Comparison of ENCODE assay signal across 27 cellular contexts in the genomic region with DNA sequence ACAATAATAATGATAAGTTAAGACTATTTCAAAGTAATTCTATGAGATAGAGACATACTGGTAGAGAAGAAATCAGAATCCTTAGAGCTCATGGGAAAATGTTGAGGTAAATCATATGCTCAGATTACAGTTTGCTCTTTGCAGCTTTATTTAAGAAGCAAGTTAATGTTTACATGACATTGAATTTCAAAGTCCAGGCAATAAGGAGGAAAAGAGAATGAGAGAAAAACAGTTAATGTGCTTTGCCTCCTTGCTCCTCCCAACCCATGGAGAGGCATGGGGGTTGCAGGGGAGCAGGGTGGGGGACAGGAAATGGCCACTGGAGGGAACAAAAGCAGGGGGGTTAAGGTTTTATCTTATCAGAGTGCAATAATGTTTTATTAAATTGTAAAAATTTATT. TPM values are rescaled to one million over a fixed set of nuclear protein-coding genes. Genes with fewer than 3 reads are reported as not detected.
DNase-seq lines count a peak whose midpoint lies in the region; ATAC-seq and TF ChIP-seq lines count a peak whose summit lies in the region.
"Had no signal": no experiment of that assay in that cellular context is flagged by ENCODE, and none has a peak within 500 bp of the region (broad histone marks: within the 10 kb centered on the region; RNA-seq: fewer than 3 reads in every experiment).

No MANE protein-coding gene starts in this region.

- TF ChIP-seq CTCF in Loucy (conservative IDR thresholded peaks at IDR 0.05; ENCODE audit: low read length) (no peak), liver (IDR thresholded peaks at IDR 0.05; ENCODE audit: low read depth, low read length, missing input control) (no peak), type B pancreatic cell (conservative IDR thresholded peaks at IDR 0.05) (no peak)

- H3K27me3 Mint-ChIP-seq in type B pancreatic cell: no peaks in the 10 kb centered on the region
- H3K27me3 Mint-ChIP-seq: activated CD4-positive, alpha-beta T cell treated with anti-CD3 and anti-CD28 coated beads, Interleukin-2, amount 10 ng/mL, durations not matched to agents 7 days and 5 days; activated naive CD8-positive, alpha-beta T cell treated with anti-CD3 and anti-CD28 coated beads for 36 hours had no signal

- peak overlapping the region; percentile 21 for H3K4me2 ChIP-seq in Loucy (ENCODE audit: low read depth, low read length, poor library complexity, severe bottlenecking)
- H3K4me2 ChIP-seq: neural progenitor cell had no signal

- H4K20me1 ChIP-seq in Loucy (ENCODE audit: insufficient read depth, low read length, poor library complexity, severe bottlenecking): no peaks in the 10 kb centered on the region

- no peaks in the 10 kb centered on the region for H3K9me2 ChIP-seq in Loucy (replicated peaks; ENCODE audit: low read depth, low read length)

- H3K9me3 ChIP-seq in Loucy (ENCODE audit: insufficient read depth, low read depth, low read length): no peaks in the 10 kb centered on the region
- H3K9me3 ChIP-seq in duodenal mucosa (ENCODE audit: control insufficient read depth in 1 of 2, low read length in 2 of 2): no peaks in the 10 kb centered on the region
- H3K9me3 ChIP-seq in liver (ENCODE audit: control insufficient read depth in 4 of 4, low read length in 3 of 4): no peaks in the 10 kb centered on the region
- H3K9me3 ChIP-seq: esophagus squamous epithelium, psoas muscle, testis had no signal

- H3K27ac Mint-ChIP-seq in type B pancreatic cell: peak overlapping the region; percentile 65
- H3K27ac Mint-ChIP-seq: activated CD4-positive, alpha-beta T cell treated with anti-CD3 and anti-CD28 coated beads, Interleukin-2, amount 10 ng/mL, durations not matched to agents 7 days and 5 days; activated naive CD8-positive, alpha-beta T cell treated with anti-CD3 and anti-CD28 coated beads for 36 hours; activated T-helper 2 cell treated with anti-CD3 and anti-CD28 coated beads, Interferon-gamma antibody, Interleukin-2, Interleukin-4, amounts not matched to agents 10 μg/mL and 5 μg/mL and 100 μg/mL, durations not matched to agents 14 hours and 24 hours and 36 hours; neural progenitor cell; stimulated activated naive B cell treated with anti-CD40 and anti-IgM and Interleukin-4, amounts not matched to agents 10 μg/mL and 1 μg/mL and 100 μg/mL, for 72 hours had no signal

- H3F3A ChIP-seq in Loucy (ENCODE audit: low read depth): no peaks in the 10 kb centered on the region

- no peaks in the 10 kb centered on the region for H3K36me3 Mint-ChIP-seq in type B pancreatic cell
- H3K36me3 Mint-ChIP-seq: activated naive CD8-positive, alpha-beta T cell treated with anti-CD3 and anti-CD28 coated beads for 36 hours; neural progenitor cell had no signal

- H3K9me3 Mint-ChIP-seq in type B pancreatic cell: no peaks in the 10 kb centered on the region
- H3K9me3 Mint-ChIP-seq: activated CD4-positive, alpha-beta T cell treated with anti-CD3 and anti-CD28 coated beads, Interleukin-2, amount 10 ng/mL, durations not matched to agents 7 days and 5 days; activated T-helper 2 cell treated with anti-CD3 and anti-CD28 coated beads, Interferon-gamma antibody, Interleukin-2, Interleukin-4, amounts not matched to agents 10 μg/mL and 5 μg/mL and 100 μg/mL, durations not matched to agents 14 hours and 24 hours and 36 hours; neural progenitor cell had no signal

- H3K4me3 ChIP-seq in Loucy (ENCODE audit: low read length, poor library complexity, severe bottlenecking) (no peak overlapping the region), duodenal mucosa (ENCODE audit: low read depth in 1 of 2, low read length in 2 of 2) (peak overlapping the region; percentile 55 to 62), liver (ENCODE audit: low read depth in 1 of 3, low read length in 3 of 3) (no peak overlapping the region)
- H3K4me3 ChIP-seq: esophagus squamous epithelium, neural progenitor cell, psoas muscle, skin epidermis, testis had no signal

- H3K27ac ChIP-seq in duodenal mucosa (ENCODE audit: low read depth, low read length): no peak overlapping the region
- H3K27ac ChIP-seq in liver (ENCODE audit: low read depth in 1 of 2, low read length in 2 of 2): no peak overlapping the region
- H3K27ac ChIP-seq: esophagus squamous epithelium, neural progenitor cell, psoas muscle, skin epidermis, testis had no signal

- no peak for TF ChIP-seq RAD21 in liver (IDR thresholded peaks at IDR 0.05)

- H3K4me1 Mint-ChIP-seq in type B pancreatic cell (ENCODE audit: unreplicated experiment): peaks cover 11% of the 10 kb centered on the region

- H3K27me3 ChIP-seq in Loucy (ENCODE audit: insufficient read depth, low read length, poor library complexity, severe bottlenecking) (no peaks in the 10 kb centered on the region), duodenal mucosa (ENCODE audit: control insufficient read depth in 1 of 2, insufficient read depth in 2 of 2, low read length in 2 of 2) (no peaks in the 10 kb centered on the region), liver (ENCODE audit: control insufficient read depth in 4 of 4, insufficient read depth in 4 of 4, low read length in 3 of 4) (no peaks in the 10 kb centered on the region)
- H3K27me3 ChIP-seq: neural progenitor cell, testis had no signal

- H3K36me3 ChIP-seq in Loucy (ENCODE audit: insufficient read depth, low read length) (no peaks in the 10 kb centered on the region), duodenal mucosa (ENCODE audit: control insufficient read depth in 1 of 2, insufficient read depth in 2 of 2, low read length in 2 of 2) (no peaks in the 10 kb centered on the region), liver (ENCODE audit: control insufficient read depth in 4 of 4, insufficient read depth in 3 of 4, low read depth in 1 of 4, low read length in 3 of 4) (no peaks in the 10 kb centered on the region)
- H3K36me3 ChIP-seq: esophagus squamous epithelium, neural progenitor cell had no signal

- DNase-seq in type B pancreatic cell (ENCODE audit: extremely low spot score, unreplicated experiment) (no peak), CD1c-positive myeloid dendritic cell (ENCODE audit: extremely low spot score) (no peak)
- DNase-seq: activated CD4-positive, alpha-beta T cell treated with anti-CD3 and anti-CD28 coated beads, Interleukin-2, amount 10 ng/mL, durations not matched to agents 7 days and 5 days; activated CD8-positive, alpha-beta memory T cell treated with anti-CD3 and anti-CD28 coated beads, Interleukin-2, amount 50 U/mL, for 48 hours; activated naive CD8-positive, alpha-beta T cell treated with anti-CD3 and anti-CD28 coated beads for 36 hours; cerebellar nuclear complex; effector memory CD4-positive, alpha-beta T cell; EL; esophagus squamous epithelium; left cardiac atrium; midbrain; NCI-H1105 treated with DMSO at 0.1 percent for 48 hours; NCI-H226; psoas muscle; SHP77 treated with DMSO at 0.1 percent for 48 hours; stimulated activated CD4-positive, alpha-beta T cell treated with anti-CD3 and anti-CD28 coated beads, Interleukin-2, amount 100 ng/mL, for 48 hours; stimulated activated naive B cell treated with anti-CD40 and anti-IgM and Interleukin-4, amounts not matched to agents 10 μg/mL and 1 μg/mL and 100 μg/mL, for 72 hours; T-helper 1 cell; testis had no signal

- no peak overlapping the region for H2AFZ ChIP-seq in Loucy (ENCODE audit: low read length)
- H2AFZ ChIP-seq: neural progenitor cell had no signal

- H3K79me2 ChIP-seq in Loucy (ENCODE audit: insufficient read depth, low read length): no peaks in the 10 kb centered on the region

- no peak for ATAC-seq in GM18858 (IDR thresholded peaks at IDR 0.05; ENCODE audit: unreplicated experiment)
- ATAC-seq in activated CD4-positive, CD25-positive, alpha-beta regulatory T cell treated with anti-CD3 and anti-CD28 coated beads, Interleukin-2, amount 50 U/mL, for 24 hours: no peak
- ATAC-seq: left cardiac atrium; psoas muscle; stimulated activated naive B cell treated with anti-CD40 and anti-IgM and Interleukin-4, amounts not matched to agents 10 μg/mL and 1 μg/mL and 100 μg/mL, for 72 hours had no signal

- peak overlapping the region; percentile 25 for H3K4me3 Mint-ChIP-seq in type B pancreatic cell
- H3K4me3 Mint-ChIP-seq: activated CD4-positive, alpha-beta T cell treated with anti-CD3 and anti-CD28 coated beads, Interleukin-2, amount 10 ng/mL, durations not matched to agents 7 days and 5 days; activated naive CD8-positive, alpha-beta T cell treated with anti-CD3 and anti-CD28 coated beads for 36 hours; neural progenitor cell; stimulated activated naive B cell treated with anti-CD40 and anti-IgM and Interleukin-4, amounts not matched to agents 10 μg/mL and 1 μg/mL and 100 μg/mL, for 72 hours had no signal

- peaks cover 52% of the 10 kb centered on the region for H3K4me1 ChIP-seq in Loucy (ENCODE audit: insufficient read depth, low read length, poor library complexity, severe bottlenecking)
- peaks cover 29 to 33% of the 10 kb centered on the region in 2 donors for H3K4me1 ChIP-seq in duodenal mucosa (ENCODE audit: control insufficient read depth in 1 of 2, insufficient read depth in 2 of 2, low read length in 2 of 2)
- peaks cover 1 to 27% (median 11%) of the 10 kb centered on the region in 4 donors for H3K4me1 ChIP-seq in liver (ENCODE audit: control insufficient read depth in 4 of 4, insufficient read depth in 4 of 4, low read length in 3 of 4)
- H3K4me1 ChIP-seq: esophagus squamous epithelium, psoas muscle, testis had no signal

- no peak overlapping the region for H3K9ac ChIP-seq in Loucy (ENCODE audit: low read depth, low read length, poor library complexity, severe bottlenecking)
- H3K9ac ChIP-seq in duodenal mucosa (ENCODE audit: low read depth in 1 of 2, low read length in 2 of 2): peak overlapping the region in 1 of 2 donors; percentile 53
- H3K9ac ChIP-seq in liver (ENCODE audit: low read depth in 1 of 2, low read length in 2 of 2): no peak overlapping the region
- H3K9ac ChIP-seq: neural progenitor cell had no signal

TF ChIP-seq in liver, 16 proteins besides CTCF, POLR2A, EP300 and RAD21 (continues in another document):
- TF ChIP-seq EGR1 (IDR thresholded peaks at IDR 0.05; ENCODE audit: low read depth in 2 of 2) (no peak), HNF4G (IDR thresholded peaks at IDR 0.05) (peak; percentile 9), HNF4A (conservative IDR thresholded peaks at IDR 0.05) (peak; percentile 31 to 43), TAF1 (conservative IDR thresholded peaks at IDR 0.05) (no peak)
- TF ChIP-seq, protein P1, sequence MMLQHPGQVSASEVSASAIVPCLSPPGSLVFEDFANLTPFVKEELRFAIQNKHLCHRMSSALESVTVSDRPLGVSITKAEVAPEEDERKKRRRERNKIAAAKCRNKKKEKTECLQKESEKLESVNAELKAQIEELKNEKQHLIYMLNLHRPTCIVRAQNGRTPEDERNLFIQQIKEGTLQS (IDR thresholded peaks at IDR 0.05): no peak
- TF ChIP-seq, protein P2, sequence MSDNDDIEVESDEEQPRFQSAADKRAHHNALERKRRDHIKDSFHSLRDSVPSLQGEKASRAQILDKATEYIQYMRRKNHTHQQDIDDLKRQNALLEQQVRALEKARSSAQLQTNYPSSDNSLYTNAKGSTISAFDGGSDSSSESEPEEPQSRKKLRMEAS (IDR thresholded peaks at IDR 0.05): no peak

RNA-seq across cellular contexts. Expression of a gene that starts 42.2 kb away (rescaled TPM):
- total RNA-seq in liver: 10 to 100 TPM; 19.8 to 57.3 TPM
- 10 to 100 TPM in 1 of 2 donors, 1 to 10 TPM in 1; 9.5 to 19.2 TPM for polyA plus RNA-seq in liver
- total RNA-seq in type B pancreatic cell (ENCODE audit: low replicate concordance): 29.4 and 35.4 TPM in 2 replicates

Comparison
In these comparisons a context has a peak if more than half of its experiments do, and no peak if none do; other contexts are left out.
1. H3K4me3 ChIP-seq: peak in duodenal mucosa (2 of 2); none in Loucy (single experiment) and liver (0 of 3).